ENCODE assay signal across 1 cellular context in genomic region chr9:69122086-69122390, GRCh38.
A peak's percentile ranks its signal among the peaks of the same experiment; 100 is the strongest.
TF ChIP-seq lines count a peak whose summit lies in the region.

No MANE protein-coding gene starts in this region.

TF ChIP-seq in HepG2, 621 proteins besides CTCF, POLR2A, EP300 and RAD21 (continued from another document):
- TF ChIP-seq ZNF275 (CRISPR knock-in tag; IDR thresholded peaks at IDR 0.05; ENCODE audit: borderline replicate concordance) (0 out of 2 replicates have a peak, but pooled peaks have one; percentile 67), MXD4 (CRISPR knock-in tag; IDR thresholded peaks at IDR 0.05) (no peak), HNRNPLL (IDR thresholded peaks at IDR 0.05; ENCODE audit: low read depth, low read length, poor library complexity, severe bottlenecking) (peak; percentile 32), ZNF501 (CRISPR knock-in tag; IDR thresholded peaks at IDR 0.05) (0 out of 2 replicates have a peak, but pooled peaks have one; percentile 20), ZNF577 (CRISPR knock-in tag; IDR thresholded peaks at IDR 0.05; ENCODE audit: borderline replicate concordance, low read depth) (no peak), ZEB1 (IDR thresholded peaks at IDR 0.05; ENCODE audit: insufficient replicate concordance, low read depth) (peak; percentile 95), YY1 (IDR thresholded peaks at IDR 0.05; ENCODE audit: insufficient read depth, insufficient replicate concordance, low read depth, low read length) (peak; percentile 33), SRF (IDR thresholded peaks at IDR 0.05; ENCODE audit: low read depth, low read length) (no peak), ZNF598 (CRISPR knock-in tag; IDR thresholded peaks at IDR 0.05; ENCODE audit: borderline replicate concordance) (0 out of 2 replicates have a peak, but pooled peaks have one; percentile 28), ZNF883 (CRISPR knock-in tag; IDR thresholded peaks at IDR 0.05; ENCODE audit: not compliant biosample characterization) (peak; percentile 32), NFYB (CRISPR knock-in tag; IDR thresholded peaks at IDR 0.05) (no peak), SIN3A (IDR thresholded peaks at IDR 0.05; ENCODE audit: borderline replicate concordance, low read depth, low read length) (0 out of 2 replicates have a peak, but pooled peaks have one; percentile 21), MED1 (CRISPR knock-in tag; IDR thresholded peaks at IDR 0.05) (peak; percentile 21; the same call in 1 of the 2 replicates), RBFOX2 (IDR thresholded peaks at IDR 0.05; ENCODE audit: low read depth, low read length) (0 out of 2 replicates have a peak, but pooled peaks have one; percentile 3), POLR2G (IDR thresholded peaks at IDR 0.05; ENCODE audit: low read depth, low read length) (0 out of 2 replicates have a peak, but pooled peaks have one; percentile 13), EHMT2 (IDR thresholded peaks at IDR 0.05; ENCODE audit: borderline replicate concordance, low read depth, low read length) (no peak), KDM5A (IDR thresholded peaks at IDR 0.05; ENCODE audit: borderline replicate concordance, low read length) (0 out of 2 replicates have a peak, but pooled peaks have one; percentile 12), ZNF350 (CRISPR knock-in tag; IDR thresholded peaks at IDR 0.05; ENCODE audit: borderline replicate concordance, low read depth) (peak; percentile 52; the same call in 1 of the 2 replicates), ZNF496 (CRISPR knock-in tag; IDR thresholded peaks at IDR 0.05; ENCODE audit: insufficient replicate concordance) (no peak), ZFP36L1 (CRISPR knock-in tag; IDR thresholded peaks at IDR 0.05) (0 out of 2 replicates have a peak, but pooled peaks have one; percentile 38)
- TF ChIP-seq, protein P1, sequence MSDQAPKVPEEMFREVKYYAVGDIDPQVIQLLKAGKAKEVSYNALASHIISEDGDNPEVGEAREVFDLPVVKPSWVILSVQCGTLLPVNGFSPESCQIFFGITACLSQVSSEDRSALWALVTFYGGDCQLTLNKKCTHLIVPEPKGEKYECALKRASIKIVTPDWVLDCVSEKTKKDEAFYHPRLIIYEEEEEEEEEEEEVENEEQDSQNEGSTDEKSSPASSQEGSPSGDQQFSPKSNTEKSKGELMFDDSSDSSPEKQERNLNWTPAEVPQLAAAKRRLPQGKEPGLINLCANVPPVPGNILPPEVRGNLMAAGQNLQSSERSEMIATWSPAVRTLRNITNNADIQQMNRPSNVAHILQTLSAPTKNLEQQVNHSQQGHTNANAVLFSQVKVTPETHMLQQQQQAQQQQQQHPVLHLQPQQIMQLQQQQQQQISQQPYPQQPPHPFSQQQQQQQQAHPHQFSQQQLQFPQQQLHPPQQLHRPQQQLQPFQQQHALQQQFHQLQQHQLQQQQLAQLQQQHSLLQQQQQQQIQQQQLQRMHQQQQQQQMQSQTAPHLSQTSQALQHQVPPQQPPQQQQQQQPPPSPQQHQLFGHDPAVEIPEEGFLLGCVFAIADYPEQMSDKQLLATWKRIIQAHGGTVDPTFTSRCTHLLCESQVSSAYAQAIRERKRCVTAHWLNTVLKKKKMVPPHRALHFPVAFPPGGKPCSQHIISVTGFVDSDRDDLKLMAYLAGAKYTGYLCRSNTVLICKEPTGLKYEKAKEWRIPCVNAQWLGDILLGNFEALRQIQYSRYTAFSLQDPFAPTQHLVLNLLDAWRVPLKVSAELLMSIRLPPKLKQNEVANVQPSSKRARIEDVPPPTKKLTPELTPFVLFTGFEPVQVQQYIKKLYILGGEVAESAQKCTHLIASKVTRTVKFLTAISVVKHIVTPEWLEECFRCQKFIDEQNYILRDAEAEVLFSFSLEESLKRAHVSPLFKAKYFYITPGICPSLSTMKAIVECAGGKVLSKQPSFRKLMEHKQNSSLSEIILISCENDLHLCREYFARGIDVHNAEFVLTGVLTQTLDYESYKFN (CRISPR knock-in tag; conservative IDR thresholded peaks at IDR 0.05) = 0 out of 2 replicates have a peak, but pooled peaks have one; percentile 6
- TF ChIP-seq, protein P2, sequence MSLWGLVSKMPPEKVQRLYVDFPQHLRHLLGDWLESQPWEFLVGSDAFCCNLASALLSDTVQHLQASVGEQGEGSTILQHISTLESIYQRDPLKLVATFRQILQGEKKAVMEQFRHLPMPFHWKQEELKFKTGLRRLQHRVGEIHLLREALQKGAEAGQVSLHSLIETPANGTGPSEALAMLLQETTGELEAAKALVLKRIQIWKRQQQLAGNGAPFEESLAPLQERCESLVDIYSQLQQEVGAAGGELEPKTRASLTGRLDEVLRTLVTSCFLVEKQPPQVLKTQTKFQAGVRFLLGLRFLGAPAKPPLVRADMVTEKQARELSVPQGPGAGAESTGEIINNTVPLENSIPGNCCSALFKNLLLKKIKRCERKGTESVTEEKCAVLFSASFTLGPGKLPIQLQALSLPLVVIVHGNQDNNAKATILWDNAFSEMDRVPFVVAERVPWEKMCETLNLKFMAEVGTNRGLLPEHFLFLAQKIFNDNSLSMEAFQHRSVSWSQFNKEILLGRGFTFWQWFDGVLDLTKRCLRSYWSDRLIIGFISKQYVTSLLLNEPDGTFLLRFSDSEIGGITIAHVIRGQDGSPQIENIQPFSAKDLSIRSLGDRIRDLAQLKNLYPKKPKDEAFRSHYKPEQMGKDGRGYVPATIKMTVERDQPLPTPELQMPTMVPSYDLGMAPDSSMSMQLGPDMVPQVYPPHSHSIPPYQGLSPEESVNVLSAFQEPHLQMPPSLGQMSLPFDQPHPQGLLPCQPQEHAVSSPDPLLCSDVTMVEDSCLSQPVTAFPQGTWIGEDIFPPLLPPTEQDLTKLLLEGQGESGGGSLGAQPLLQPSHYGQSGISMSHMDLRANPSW (CRISPR knock-in tag; IDR thresholded peaks at IDR 0.05; ENCODE audit: borderline replicate concordance) = no peak
- TF ChIP-seq, protein P3, sequence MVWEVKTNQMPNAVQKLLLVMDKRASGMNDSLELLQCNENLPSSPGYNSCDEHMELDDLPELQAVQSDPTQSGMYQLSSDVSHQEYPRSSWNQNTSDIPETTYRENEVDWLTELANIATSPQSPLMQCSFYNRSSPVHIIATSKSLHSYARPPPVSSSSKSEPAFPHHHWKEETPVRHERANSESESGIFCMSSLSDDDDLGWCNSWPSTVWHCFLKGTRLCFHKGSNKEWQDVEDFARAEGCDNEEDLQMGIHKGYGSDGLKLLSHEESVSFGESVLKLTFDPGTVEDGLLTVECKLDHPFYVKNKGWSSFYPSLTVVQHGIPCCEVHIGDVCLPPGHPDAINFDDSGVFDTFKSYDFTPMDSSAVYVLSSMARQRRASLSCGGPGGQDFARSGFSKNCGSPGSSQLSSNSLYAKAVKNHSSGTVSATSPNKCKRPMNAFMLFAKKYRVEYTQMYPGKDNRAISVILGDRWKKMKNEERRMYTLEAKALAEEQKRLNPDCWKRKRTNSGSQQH (CRISPR knock-in tag; IDR thresholded peaks at IDR 0.05; ENCODE audit: low read depth) = no peak
